1 cellular context compared by ENCODE assay signal in the genomic region with DNA sequence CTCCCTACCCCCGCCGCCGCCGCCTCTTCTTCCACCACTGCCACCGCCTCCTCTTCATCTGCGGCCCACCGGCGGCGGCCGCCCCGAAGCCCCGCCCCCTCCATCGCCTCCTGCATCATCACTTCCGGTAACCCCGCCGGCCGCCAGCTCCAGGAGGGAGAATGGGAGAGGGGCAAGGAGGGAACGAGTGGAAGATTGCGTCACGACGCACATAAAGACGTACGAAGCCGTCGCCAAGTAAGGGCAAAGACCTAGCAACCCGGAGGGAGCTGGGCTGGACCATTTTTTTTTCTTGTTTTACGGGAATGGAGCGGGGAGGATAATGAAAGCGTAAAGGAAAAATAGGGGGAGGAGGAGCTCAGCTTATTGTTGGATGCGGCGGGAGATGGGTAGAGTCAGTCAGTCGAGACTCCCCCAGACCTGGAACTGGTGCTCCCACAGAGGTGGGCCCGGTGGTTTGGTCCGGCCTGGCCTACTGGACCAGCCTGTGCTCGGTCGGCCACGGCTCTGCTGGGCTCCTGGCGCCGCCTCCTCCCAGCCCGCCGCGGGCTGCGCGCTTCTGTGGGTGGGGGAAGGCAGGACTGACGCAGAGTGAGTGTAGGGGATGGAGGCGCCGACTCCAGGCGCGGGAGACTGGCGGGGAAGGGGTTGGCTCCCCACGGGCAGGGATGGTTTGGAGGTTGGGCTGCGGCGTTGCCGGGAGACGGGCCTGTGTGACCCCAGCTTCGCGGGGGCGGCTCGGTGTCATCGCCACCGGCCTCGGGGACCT.
TF ChIP-seq lines count a peak whose summit lies in the region.

A gene with protein sequence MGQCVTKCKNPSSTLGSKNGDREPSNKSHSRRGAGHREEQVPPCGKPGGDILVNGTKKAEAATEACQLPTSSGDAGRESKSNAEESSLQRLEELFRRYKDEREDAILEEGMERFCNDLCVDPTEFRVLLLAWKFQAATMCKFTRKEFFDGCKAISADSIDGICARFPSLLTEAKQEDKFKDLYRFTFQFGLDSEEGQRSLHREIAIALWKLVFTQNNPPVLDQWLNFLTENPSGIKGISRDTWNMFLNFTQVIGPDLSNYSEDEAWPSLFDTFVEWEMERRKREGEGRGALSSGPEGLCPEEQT (minus strand): TSS at position 60 of the 769 bp plus-strand sequence. CDS start 37,820 bp downstream, outside the sequence.
A gene with protein sequence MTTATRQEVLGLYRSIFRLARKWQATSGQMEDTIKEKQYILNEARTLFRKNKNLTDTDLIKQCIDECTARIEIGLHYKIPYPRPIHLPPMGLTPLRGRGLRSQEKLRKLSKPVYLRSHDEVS (plus strand): TSS at position 473 of the 769 bp plus-strand sequence. CDS start 14,785 bp downstream, outside the sequence.

TF ChIP-seq in WTC11, 78 proteins besides CTCF, POLR2A, EP300 and RAD21 (continued from another document):
- TF ChIP-seq, protein P1, sequence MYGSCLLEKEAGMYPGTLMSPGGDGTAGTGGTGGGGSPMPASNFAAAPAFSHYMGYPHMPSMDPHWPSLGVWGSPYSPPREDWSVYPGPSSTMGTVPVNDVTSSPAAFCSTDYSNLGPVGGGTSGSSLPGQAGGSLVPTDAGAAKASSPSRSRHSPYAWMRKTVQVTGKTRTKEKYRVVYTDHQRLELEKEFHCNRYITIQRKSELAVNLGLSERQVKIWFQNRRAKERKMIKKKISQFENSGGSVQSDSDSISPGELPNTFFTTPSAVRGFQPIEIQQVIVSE (CRISPR knock-in tag; IDR thresholded peaks at IDR 0.05; ENCODE audit: borderline replicate concordance): no peak
- TF ChIP-seq CREB1 (CRISPR knock-in tag; IDR thresholded peaks at IDR 0.05) (no peak), SP1 (CRISPR knock-in tag; conservative IDR thresholded peaks at IDR 0.05) (peak; percentile 36), GABPB1 (CRISPR knock-in tag; IDR thresholded peaks at IDR 0.05) (peak; percentile 93), SMAD4 (CRISPR knock-in tag; IDR thresholded peaks at IDR 0.05) (no peak), ZNF138 (CRISPR knock-in tag; conservative IDR thresholded peaks at IDR 0.05) (no peak), TCF7 (CRISPR knock-in tag; IDR thresholded peaks at IDR 0.05; ENCODE audit: low read depth) (0 out of 2 replicates have a peak, but pooled peaks have one; percentile 44), PRRX2 (CRISPR knock-in tag; IDR thresholded peaks at IDR 0.05) (no peak), ZNF232 (CRISPR knock-in tag; IDR thresholded peaks at IDR 0.05) (0 out of 2 replicates have a peak, but pooled peaks have one; percentile 53), SOX15 (CRISPR knock-in tag; IDR thresholded peaks at IDR 0.05) (no peak), SMAD3 (CRISPR knock-in tag; IDR thresholded peaks at IDR 0.05; ENCODE audit: borderline replicate concordance) (no peak), FOXK1 (CRISPR knock-in tag; IDR thresholded peaks at IDR 0.05) (peak; percentile 25), MYBL2 (CRISPR knock-in tag; IDR thresholded peaks at IDR 0.05) (no peak; the same call in 1 of the 2 replicates), TEAD1 (CRISPR knock-in tag; IDR thresholded peaks at IDR 0.05) (no peak), ZNF396 (CRISPR knock-in tag; IDR thresholded peaks at IDR 0.05; ENCODE audit: borderline replicate concordance) (no peak), ZNF121 (CRISPR knock-in tag; IDR thresholded peaks at IDR 0.05) (no peak), CREM (CRISPR knock-in tag; IDR thresholded peaks at IDR 0.05) (peak; percentile 66; the same call in 1 of the 2 replicates), ZBTB21 (CRISPR knock-in tag; IDR thresholded peaks at IDR 0.05; ENCODE audit: borderline replicate concordance) (no peak), ZNF219 (CRISPR knock-in tag; IDR thresholded peaks at IDR 0.05; ENCODE audit: borderline replicate concordance) (peak; percentile 60; the same call in 1 of the 2 replicates), NR3C1 (CRISPR knock-in tag; conservative IDR thresholded peaks at IDR 0.05; ENCODE audit: low read depth) (no peak)
- TF ChIP-seq, protein P2, sequence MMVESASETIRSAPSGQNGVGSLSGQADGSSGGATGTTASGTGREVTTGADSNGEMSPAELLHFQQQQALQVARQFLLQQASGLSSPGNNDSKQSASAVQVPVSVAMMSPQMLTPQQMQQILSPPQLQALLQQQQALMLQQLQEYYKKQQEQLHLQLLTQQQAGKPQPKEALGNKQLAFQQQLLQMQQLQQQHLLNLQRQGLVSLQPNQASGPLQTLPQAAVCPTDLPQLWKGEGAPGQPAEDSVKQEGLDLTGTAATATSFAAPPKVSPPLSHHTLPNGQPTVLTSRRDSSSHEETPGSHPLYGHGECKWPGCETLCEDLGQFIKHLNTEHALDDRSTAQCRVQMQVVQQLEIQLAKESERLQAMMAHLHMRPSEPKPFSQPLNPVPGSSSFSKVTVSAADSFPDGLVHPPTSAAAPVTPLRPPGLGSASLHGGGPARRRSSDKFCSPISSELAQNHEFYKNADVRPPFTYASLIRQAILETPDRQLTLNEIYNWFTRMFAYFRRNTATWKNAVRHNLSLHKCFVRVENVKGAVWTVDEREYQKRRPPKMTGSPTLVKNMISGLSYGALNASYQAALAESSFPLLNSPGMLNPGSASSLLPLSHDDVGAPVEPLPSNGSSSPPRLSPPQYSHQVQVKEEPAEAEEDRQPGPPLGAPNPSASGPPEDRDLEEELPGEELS (CRISPR knock-in tag; IDR thresholded peaks at IDR 0.05): 0 out of 2 replicates have a peak, but pooled peaks have one; percentile 16
- TF ChIP-seq, protein P3, sequence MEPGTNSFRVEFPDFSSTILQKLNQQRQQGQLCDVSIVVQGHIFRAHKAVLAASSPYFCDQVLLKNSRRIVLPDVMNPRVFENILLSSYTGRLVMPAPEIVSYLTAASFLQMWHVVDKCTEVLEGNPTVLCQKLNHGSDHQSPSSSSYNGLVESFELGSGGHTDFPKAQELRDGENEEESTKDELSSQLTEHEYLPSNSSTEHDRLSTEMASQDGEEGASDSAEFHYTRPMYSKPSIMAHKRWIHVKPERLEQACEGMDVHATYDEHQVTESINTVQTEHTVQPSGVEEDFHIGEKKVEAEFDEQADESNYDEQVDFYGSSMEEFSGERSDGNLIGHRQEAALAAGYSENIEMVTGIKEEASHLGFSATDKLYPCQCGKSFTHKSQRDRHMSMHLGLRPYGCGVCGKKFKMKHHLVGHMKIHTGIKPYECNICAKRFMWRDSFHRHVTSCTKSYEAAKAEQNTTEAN (CRISPR knock-in tag; IDR thresholded peaks at IDR 0.05): 0 out of 2 replicates have a peak, but pooled peaks have one; percentile 79
- TF ChIP-seq, protein P4, sequence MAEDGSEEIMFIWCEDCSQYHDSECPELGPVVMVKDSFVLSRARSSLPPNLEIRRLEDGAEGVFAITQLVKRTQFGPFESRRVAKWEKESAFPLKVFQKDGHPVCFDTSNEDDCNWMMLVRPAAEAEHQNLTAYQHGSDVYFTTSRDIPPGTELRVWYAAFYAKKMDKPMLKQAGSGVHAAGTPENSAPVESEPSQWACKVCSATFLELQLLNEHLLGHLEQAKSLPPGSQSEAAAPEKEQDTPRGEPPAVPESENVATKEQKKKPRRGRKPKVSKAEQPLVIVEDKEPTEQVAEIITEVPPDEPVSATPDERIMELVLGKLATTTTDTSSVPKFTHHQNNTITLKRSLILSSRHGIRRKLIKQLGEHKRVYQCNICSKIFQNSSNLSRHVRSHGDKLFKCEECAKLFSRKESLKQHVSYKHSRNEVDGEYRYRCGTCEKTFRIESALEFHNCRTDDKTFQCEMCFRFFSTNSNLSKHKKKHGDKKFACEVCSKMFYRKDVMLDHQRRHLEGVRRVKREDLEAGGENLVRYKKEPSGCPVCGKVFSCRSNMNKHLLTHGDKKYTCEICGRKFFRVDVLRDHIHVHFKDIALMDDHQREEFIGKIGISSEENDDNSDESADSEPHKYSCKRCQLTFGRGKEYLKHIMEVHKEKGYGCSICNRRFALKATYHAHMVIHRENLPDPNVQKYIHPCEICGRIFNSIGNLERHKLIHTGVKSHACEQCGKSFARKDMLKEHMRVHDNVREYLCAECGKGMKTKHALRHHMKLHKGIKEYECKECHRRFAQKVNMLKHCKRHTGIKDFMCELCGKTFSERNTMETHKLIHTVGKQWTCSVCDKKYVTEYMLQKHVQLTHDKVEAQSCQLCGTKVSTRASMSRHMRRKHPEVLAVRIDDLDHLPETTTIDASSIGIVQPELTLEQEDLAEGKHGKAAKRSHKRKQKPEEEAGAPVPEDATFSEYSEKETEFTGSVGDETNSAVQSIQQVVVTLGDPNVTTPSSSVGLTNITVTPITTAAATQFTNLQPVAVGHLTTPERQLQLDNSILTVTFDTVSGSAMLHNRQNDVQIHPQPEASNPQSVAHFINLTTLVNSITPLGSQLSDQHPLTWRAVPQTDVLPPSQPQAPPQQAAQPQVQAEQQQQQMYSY (CRISPR knock-in tag; IDR thresholded peaks at IDR 0.05): no peak
- TF ChIP-seq, protein P5, sequence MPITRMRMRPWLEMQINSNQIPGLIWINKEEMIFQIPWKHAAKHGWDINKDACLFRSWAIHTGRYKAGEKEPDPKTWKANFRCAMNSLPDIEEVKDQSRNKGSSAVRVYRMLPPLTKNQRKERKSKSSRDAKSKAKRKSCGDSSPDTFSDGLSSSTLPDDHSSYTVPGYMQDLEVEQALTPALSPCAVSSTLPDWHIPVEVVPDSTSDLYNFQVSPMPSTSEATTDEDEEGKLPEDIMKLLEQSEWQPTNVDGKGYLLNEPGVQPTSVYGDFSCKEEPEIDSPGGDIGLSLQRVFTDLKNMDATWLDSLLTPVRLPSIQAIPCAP (CRISPR knock-in tag; IDR thresholded peaks at IDR 0.05): no peak
- TF ChIP-seq, protein P6, sequence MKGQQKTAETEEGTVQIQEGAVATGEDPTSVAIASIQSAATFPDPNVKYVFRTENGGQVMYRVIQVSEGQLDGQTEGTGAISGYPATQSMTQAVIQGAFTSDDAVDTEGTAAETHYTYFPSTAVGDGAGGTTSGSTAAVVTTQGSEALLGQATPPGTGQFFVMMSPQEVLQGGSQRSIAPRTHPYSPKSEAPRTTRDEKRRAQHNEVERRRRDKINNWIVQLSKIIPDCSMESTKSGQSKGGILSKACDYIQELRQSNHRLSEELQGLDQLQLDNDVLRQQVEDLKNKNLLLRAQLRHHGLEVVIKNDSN (CRISPR knock-in tag; IDR thresholded peaks at IDR 0.05): no peak
- TF ChIP-seq, protein P7, sequence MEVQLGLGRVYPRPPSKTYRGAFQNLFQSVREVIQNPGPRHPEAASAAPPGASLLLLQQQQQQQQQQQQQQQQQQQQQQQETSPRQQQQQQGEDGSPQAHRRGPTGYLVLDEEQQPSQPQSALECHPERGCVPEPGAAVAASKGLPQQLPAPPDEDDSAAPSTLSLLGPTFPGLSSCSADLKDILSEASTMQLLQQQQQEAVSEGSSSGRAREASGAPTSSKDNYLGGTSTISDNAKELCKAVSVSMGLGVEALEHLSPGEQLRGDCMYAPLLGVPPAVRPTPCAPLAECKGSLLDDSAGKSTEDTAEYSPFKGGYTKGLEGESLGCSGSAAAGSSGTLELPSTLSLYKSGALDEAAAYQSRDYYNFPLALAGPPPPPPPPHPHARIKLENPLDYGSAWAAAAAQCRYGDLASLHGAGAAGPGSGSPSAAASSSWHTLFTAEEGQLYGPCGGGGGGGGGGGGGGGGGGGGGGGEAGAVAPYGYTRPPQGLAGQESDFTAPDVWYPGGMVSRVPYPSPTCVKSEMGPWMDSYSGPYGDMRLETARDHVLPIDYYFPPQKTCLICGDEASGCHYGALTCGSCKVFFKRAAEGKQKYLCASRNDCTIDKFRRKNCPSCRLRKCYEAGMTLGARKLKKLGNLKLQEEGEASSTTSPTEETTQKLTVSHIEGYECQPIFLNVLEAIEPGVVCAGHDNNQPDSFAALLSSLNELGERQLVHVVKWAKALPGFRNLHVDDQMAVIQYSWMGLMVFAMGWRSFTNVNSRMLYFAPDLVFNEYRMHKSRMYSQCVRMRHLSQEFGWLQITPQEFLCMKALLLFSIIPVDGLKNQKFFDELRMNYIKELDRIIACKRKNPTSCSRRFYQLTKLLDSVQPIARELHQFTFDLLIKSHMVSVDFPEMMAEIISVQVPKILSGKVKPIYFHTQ (CRISPR knock-in tag; IDR thresholded peaks at IDR 0.05): no peak
- TF ChIP-seq, protein P8, sequence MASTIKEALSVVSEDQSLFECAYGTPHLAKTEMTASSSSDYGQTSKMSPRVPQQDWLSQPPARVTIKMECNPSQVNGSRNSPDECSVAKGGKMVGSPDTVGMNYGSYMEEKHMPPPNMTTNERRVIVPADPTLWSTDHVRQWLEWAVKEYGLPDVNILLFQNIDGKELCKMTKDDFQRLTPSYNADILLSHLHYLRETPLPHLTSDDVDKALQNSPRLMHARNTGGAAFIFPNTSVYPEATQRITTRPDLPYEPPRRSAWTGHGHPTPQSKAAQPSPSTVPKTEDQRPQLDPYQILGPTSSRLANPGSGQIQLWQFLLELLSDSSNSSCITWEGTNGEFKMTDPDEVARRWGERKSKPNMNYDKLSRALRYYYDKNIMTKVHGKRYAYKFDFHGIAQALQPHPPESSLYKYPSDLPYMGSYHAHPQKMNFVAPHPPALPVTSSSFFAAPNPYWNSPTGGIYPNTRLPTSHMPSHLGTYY (CRISPR knock-in tag; IDR thresholded peaks at IDR 0.05): 0 out of 2 replicates have a peak, but pooled peaks have one; percentile 30
